Comparison of ENCODE assay signal across 1 cellular context in genomic region chr11:107050899-107051298, GRCh38. TPM values are rescaled to one million over a fixed set of nuclear protein-coding genes. Genes with fewer than 3 reads are reported as not detected.
"Had no signal": no experiment of that assay in that cellular context is flagged by ENCODE, and none has a peak within 500 bp of the region (broad histone marks: within the 10 kb centered on the region; RNA-seq: fewer than 3 reads in every experiment).

No MANE protein-coding gene starts in this region.

RNA-seq across cellular contexts. Expression of gene GUCY1A2, which starts 32.6 kb away (rescaled TPM):
- total RNA-seq: LHCN-M2 had no signal
